Comparison of ENCODE assay signal across 8 cellular contexts in the genomic region with DNA sequence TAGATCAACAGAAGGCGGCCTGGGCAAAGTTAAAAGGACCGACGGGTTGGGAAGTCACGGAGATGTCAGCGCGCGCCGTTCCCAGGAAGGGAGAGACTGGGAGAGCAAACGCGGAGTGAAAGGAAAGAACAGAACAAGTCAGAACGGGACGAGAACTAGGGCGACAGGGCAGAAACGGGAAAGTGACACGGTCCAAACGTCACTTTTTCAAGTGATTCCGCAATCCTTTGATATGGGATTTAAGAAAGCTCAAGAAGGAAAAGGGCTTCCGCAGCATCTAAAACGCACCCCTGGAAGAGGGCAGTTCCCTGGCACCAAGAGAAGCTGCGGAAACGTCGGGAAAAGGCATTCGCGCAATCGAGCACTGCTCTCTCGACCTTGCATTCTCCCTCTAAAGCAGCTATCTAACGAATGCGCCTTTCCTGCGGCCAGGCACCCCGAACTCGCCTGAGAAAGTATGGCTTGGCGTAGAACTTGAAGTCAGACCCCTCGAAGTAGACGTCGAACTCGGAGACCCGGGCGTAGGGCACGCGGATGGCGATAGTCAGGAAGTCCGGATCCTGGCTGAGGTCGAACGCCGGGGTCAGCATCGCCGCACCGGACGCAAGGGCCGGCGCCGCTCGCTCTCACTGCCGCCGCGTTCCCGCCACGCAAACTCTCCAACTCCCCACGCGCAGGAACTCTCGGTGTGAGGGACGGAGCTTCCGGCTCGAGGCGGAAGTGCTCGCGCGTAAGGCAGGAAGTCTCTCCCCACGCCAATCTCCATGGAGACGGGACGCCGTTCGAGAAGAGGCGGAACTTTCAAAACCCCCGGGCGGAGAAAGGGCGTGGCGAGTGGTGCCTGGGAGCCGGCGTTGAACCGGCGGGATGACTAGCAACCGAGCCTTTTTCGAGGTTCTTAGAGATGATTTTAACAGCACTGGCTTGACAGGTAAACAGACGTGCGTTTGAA. TPM values are rescaled to one million over a fixed set of nuclear protein-coding genes. Genes with fewer than 3 reads are reported as not detected.
DNase-seq lines count a peak whose midpoint lies in the region; ATAC-seq and TF ChIP-seq lines count a peak whose summit lies in the region.

TSS of gene SHQ1 (minus strand) at position 695 of the 952 bp plus-strand sequence. CDS start at position 590, 105 bp downstream.

- H3K9me3 ChIP-seq in OCI-LY1 (ENCODE audit: low read length) (no peaks in the 10 kb centered on the region), mesodermal cell (ENCODE audit: control insufficient read depth, low read length) (no peaks in the 10 kb centered on the region)

- H2AFZ ChIP-seq in OCI-LY1 (ENCODE audit: low read length): peak within 1 kb of the TSS; percentile 41; the same call in 1 of the 2 replicates

- no peak for TF ChIP-seq CTCF in OCI-LY1 (IDR thresholded peaks at IDR 0.05; ENCODE audit: low read length)
- TF ChIP-seq CTCF in endothelial cell (IDR thresholded peaks at IDR 0.05; ENCODE audit: unreplicated experiment): no peak

- 0 to 1% methylated on average over 62 to 80 of the region's 86 CpGs for WGBS in mesodermal cell (ENCODE audit: insufficient coverage in 2 of 2), 2 experiments

- H4K20me1 ChIP-seq in OCI-LY1 (ENCODE audit: insufficient read depth, low read length): no peaks in the 10 kb centered on the region

- no peaks in the 10 kb centered on the region for H3K27me3 ChIP-seq in OCI-LY1 (ENCODE audit: insufficient read depth, low read length)

- peak within 1 kb of the TSS; percentile 27 for H3K27ac ChIP-seq in OCI-LY1 (ENCODE audit: low read depth, low read length, poor library complexity, severe bottlenecking)
- H3K27ac ChIP-seq in mesodermal cell (ENCODE audit: low read depth, low read length, severe bottlenecking): peak within 1 kb of the TSS; percentile 58

- H3K4me2 ChIP-seq in OCI-LY1 (ENCODE audit: low read length): peak within 1 kb of the TSS; percentile 83

- peak within 1 kb of the TSS; percentile 97 for H3K4me3 Mint-ChIP-seq in endothelial cell (ENCODE audit: unreplicated experiment)

- H3K36me3 Mint-ChIP-seq in endothelial cell (ENCODE audit: low read depth, unreplicated experiment): no peaks in the 10 kb centered on the region

- ATAC-seq in GM21390 (IDR thresholded peaks at IDR 0.05; ENCODE audit: unreplicated experiment): peak; percentile 88

- H3K9me2 ChIP-seq in OCI-LY1 (ENCODE audit: low read depth, low read length): no peaks in the 10 kb centered on the region

- DNase-seq in D341Med (ENCODE audit: low spot score): peak; percentile 95
- peak; percentile 32 to 96 (median 89) for DNase-seq in HUDEP-2 (lab: John Stamatoyannopoulos, UW; ENCODE audit: unreplicated experiment in 76 of 76)
- DNase-seq in activated CD8-positive, alpha-beta memory T cell treated with anti-CD3 and anti-CD28 coated beads, Interleukin-2, amount 50 U/mL, for 24 hours (ENCODE audit: extremely low read depth): peak; percentile 93
- peak; percentile 91 for DNase-seq in endothelial cell (ENCODE audit: low spot score)
- DNase-seq in stimulated activated CD8-positive, alpha-beta memory T cell treated with anti-CD3 and anti-CD28 coated beads, Interleukin-15, amount 100 ng/mL, for 24 hours (ENCODE audit: low read depth): peak; percentile 80

- no peaks in the 10 kb centered on the region for H3F3A ChIP-seq in OCI-LY1 (ENCODE audit: insufficient read depth, low read length)

- peaks cover 27% of the 10 kb centered on the region for H3K79me2 ChIP-seq in OCI-LY1 (ENCODE audit: insufficient read depth, low read length)

- peaks cover 23% of the 10 kb centered on the region for H3K4me1 Mint-ChIP-seq in endothelial cell (ENCODE audit: unreplicated experiment)

- no peaks in the 10 kb centered on the region for H3K9me3 Mint-ChIP-seq in endothelial cell (ENCODE audit: unreplicated experiment)

- H3K27ac Mint-ChIP-seq in endothelial cell (ENCODE audit: unreplicated experiment): peak within 1 kb of the TSS; percentile 95

- H3K9ac ChIP-seq in OCI-LY1 (ENCODE audit: low read length): peak within 1 kb of the TSS; percentile 86

- peaks cover 10% of the 10 kb centered on the region for H3K27me3 Mint-ChIP-seq in endothelial cell (ENCODE audit: unreplicated experiment)

- H3K36me3 ChIP-seq in OCI-LY1 (ENCODE audit: insufficient read depth, low read length): 0 out of 2 replicates have a peak, but pooled peaks cover 5% of the 10 kb centered on the region
- no peaks in the 10 kb centered on the region for H3K36me3 ChIP-seq in mesodermal cell (ENCODE audit: control insufficient read depth, insufficient read depth, low read length)

- H3K4me1 ChIP-seq in OCI-LY1 (ENCODE audit: insufficient read depth, low read length, severe bottlenecking): peaks cover 34% of the 10 kb centered on the region
- H3K4me1 ChIP-seq in mesodermal cell (ENCODE audit: control insufficient read depth, insufficient read depth, low read length, poor library complexity, severe bottlenecking): peaks cover 6% of the 10 kb centered on the region

- H3K4me3 ChIP-seq in OCI-LY1 (ENCODE audit: low read depth, low read length, poor library complexity, severe bottlenecking) (peak within 1 kb of the TSS; percentile 97), mesodermal cell (ENCODE audit: extremely low read depth, insufficient read depth, low read length, poor library complexity, severe bottlenecking) (peak within 1 kb of the TSS; percentile 86)

RNA-seq across cellular contexts. Expression of gene SHQ1, which starts in this region (rescaled TPM):
- 26.9 TPM for total RNA-seq in endothelial cell (ENCODE audit: unreplicated experiment)
- 15.7 TPM for polyA plus RNA-seq in mesodermal cell (2013, experiment 1 of 2)
- 15.6 TPM for polyA plus RNA-seq in mesodermal cell (2013, experiment 2 of 2)

Comparison
In these comparisons a context has a peak if more than half of its experiments do, and no peak if none do; other contexts are left out.
1. Peak in every context shown above with its lines: DNase-seq, ATAC-seq, H3K4me3 ChIP-seq and H3K27ac ChIP-seq.